8 cellular contexts compared by ENCODE assay signal in genomic region chr6:89413006-89413400, GRCh38. TPM values are rescaled to one million over a fixed set of nuclear protein-coding genes. Genes with fewer than 3 reads are reported as not detected.
A peak's percentile ranks its signal among the peaks of the same experiment; 100 is the strongest.
DNase-seq lines count a peak whose midpoint lies in the region; ATAC-seq, FAIRE-seq and TF ChIP-seq lines count a peak whose summit lies in the region.

No MANE protein-coding gene starts in this region.

- no peak overlapping the region for H3K4me2 ChIP-seq in GM23248 (ENCODE audit: unreplicated experiment)

- intact Hi-C loops in aorta (cut with DNase I) = no loop called here

- H3K79me2 ChIP-seq in GM23248 (ENCODE audit: insufficient read depth) = no peaks in the 10 kb centered on the region

- peak overlapping the region; percentile 47 for H3K4me3 ChIP-seq in mucosa of stomach (ENCODE audit: low read length)
- H3K4me3 ChIP-seq in aorta (ENCODE audit: low read length in 2 of 2) = no peak overlapping the region
- H3K4me3 ChIP-seq in GM23248 = no peak overlapping the region

- H3K9ac ChIP-seq in mucosa of stomach (ENCODE audit: low read length) = peak overlapping the region; percentile 42
- H3K9ac ChIP-seq in GM23248 = no peak overlapping the region

- H3K36me3 ChIP-seq in mucosa of stomach (ENCODE audit: control insufficient read depth, insufficient read depth, low read length) = no peaks in the 10 kb centered on the region
- H3K36me3 ChIP-seq in aorta (ENCODE audit: control insufficient read depth in 1 of 2, insufficient read depth in 2 of 2, low read length in 1 of 2) = no peaks in the 10 kb centered on the region
- H3K36me3 ChIP-seq in GM23248 (ENCODE audit: low read depth) = no peaks in the 10 kb centered on the region

- peaks cover 47% of the 10 kb centered on the region for H3K27me3 ChIP-seq in mucosa of stomach (ENCODE audit: control insufficient read depth, insufficient read depth, low read length)
- peaks cover 0 to 3% of the 10 kb centered on the region in 2 donors for H3K27me3 ChIP-seq in aorta (ENCODE audit: control insufficient read depth in 1 of 2, insufficient read depth in 2 of 2, low read length in 1 of 2)
- peaks cover 84% of the 10 kb centered on the region for H3K27me3 ChIP-seq in GM23248 (replicated peaks; ENCODE audit: insufficient read depth)

- H3K27ac ChIP-seq in aorta (ENCODE audit: low read depth in 1 of 2, low read length in 2 of 2) (no peak overlapping the region), GM23248 (no peak overlapping the region)

- no peak for FAIRE-seq in HTR-8/SVneo (lab: Jason Lieb, UNC)

- H3K36me3 Mint-ChIP-seq in stimulated activated naive CD8-positive, alpha-beta T cell treated with anti-CD3 and anti-CD28 coated beads, Interleukin-15, Interleukin-2, amounts not matched to agents 100 ng/mL and 50 ng/mL, for 24 hours (ENCODE audit: low read depth) = no peaks in the 10 kb centered on the region
- no peaks in the 10 kb centered on the region for H3K36me3 Mint-ChIP-seq in brain

- H3K9me3 ChIP-seq in mucosa of stomach (ENCODE audit: control insufficient read depth, low read length) (no peaks in the 10 kb centered on the region), aorta (ENCODE audit: control insufficient read depth, low read length) (no peaks in the 10 kb centered on the region), GM23248 (ENCODE audit: low read depth) (no peaks in the 10 kb centered on the region)

- no peak for ATAC-seq in stimulated activated naive CD8-positive, alpha-beta T cell treated with anti-CD3 and anti-CD28 coated beads, Interleukin-15, Interleukin-2, amounts not matched to agents 100 U/mL and 50 U/mL, for 24 hours
- no peak for ATAC-seq in aorta (ENCODE audit: low FRiP score)

- in situ Hi-C loops in GM23248 (cut with MboI) = no loop called here

- peak overlapping the region; percentile 84 for H3K4me3 Mint-ChIP-seq in stimulated activated naive CD8-positive, alpha-beta T cell treated with anti-CD3 and anti-CD28 coated beads, Interleukin-15, Interleukin-2, amounts not matched to agents 100 ng/mL and 50 ng/mL, for 24 hours
- peak overlapping the region; percentile 96 to 98 (median 96) for H3K4me3 Mint-ChIP-seq in brain

- peaks cover 14% of the 10 kb centered on the region for H3K4me1 ChIP-seq in mucosa of stomach (ENCODE audit: control insufficient read depth, insufficient read depth, low read length)
- no peaks in the 10 kb centered on the region for H3K4me1 ChIP-seq in aorta (ENCODE audit: control insufficient read depth in 1 of 2, insufficient read depth in 2 of 2, low read length in 2 of 2)
- no peaks in the 10 kb centered on the region for H3K4me1 ChIP-seq in GM23248 (ENCODE audit: insufficient read depth)

- WGBS in aorta, 2 donors = 25 to 28% methylated on average over 9 of the region's 9 CpGs
- WGBS in GM23248 (ENCODE audit: low coverage in 1 of 2, low lambda C conversion rate in 2 of 2, missing lambda C conversion rate in 2 of 2), 2 experiments = 17 to 18% methylated on average over 9 of the region's 9 CpGs

- H3K9me2 ChIP-seq in GM23248 (ENCODE audit: insufficient read depth) = no peaks in the 10 kb centered on the region

- H3K27me3 Mint-ChIP-seq in stimulated activated naive CD8-positive, alpha-beta T cell treated with anti-CD3 and anti-CD28 coated beads, Interleukin-15, Interleukin-2, amounts not matched to agents 100 ng/mL and 50 ng/mL, for 24 hours = peaks cover 28% of the 10 kb centered on the region
- peaks cover 9% of the 10 kb centered on the region for H3K27me3 Mint-ChIP-seq in brain

- DNase-seq in stimulated activated naive CD8-positive, alpha-beta T cell treated with anti-CD3 and anti-CD28 coated beads, Interleukin-15, Interleukin-2, amounts not matched to agents 100 U/mL and 50 U/mL, for 24 hours = no peak
- DNase-seq in HTR-8/SVneo (ENCODE audit: insufficient read length, low spot score) (no peak), SK-N-DZ (ENCODE audit: low spot score) (no peak), aorta (no peak), GM23248 (no peak)

- no peaks in the 10 kb centered on the region for H3F3A ChIP-seq in GM23248 (ENCODE audit: insufficient read depth)

- peaks cover 22% of the 10 kb centered on the region for H3K4me1 Mint-ChIP-seq in stimulated activated naive CD8-positive, alpha-beta T cell treated with anti-CD3 and anti-CD28 coated beads, Interleukin-15, Interleukin-2, amounts not matched to agents 100 ng/mL and 50 ng/mL, for 24 hours (ENCODE audit: low read depth)
- H3K4me1 Mint-ChIP-seq in brain = peaks cover 77% of the 10 kb centered on the region

- H2AFZ ChIP-seq in GM23248 = no peak overlapping the region

- no peaks in the 10 kb centered on the region for H4K20me1 ChIP-seq in GM23248 (ENCODE audit: insufficient read depth)

- no peaks in the 10 kb centered on the region for H3K9me3 Mint-ChIP-seq in stimulated activated naive CD8-positive, alpha-beta T cell treated with anti-CD3 and anti-CD28 coated beads, Interleukin-15, Interleukin-2, amounts not matched to agents 100 ng/mL and 50 ng/mL, for 24 hours
- peaks cover 0 to 1% (median 0%) of the 10 kb centered on the region in 5 experiments for H3K9me3 Mint-ChIP-seq in brain

- no peak for TF ChIP-seq CTCF in brain (conservative IDR thresholded peaks at IDR 0.05)

- H3K27ac Mint-ChIP-seq in stimulated activated naive CD8-positive, alpha-beta T cell treated with anti-CD3 and anti-CD28 coated beads, Interleukin-15, Interleukin-2, amounts not matched to agents 100 ng/mL and 50 ng/mL, for 24 hours = peak overlapping the region; percentile 81
- peak overlapping the region; percentile 98 to 99 (median 98) for H3K27ac Mint-ChIP-seq in brain

RNA-seq across cellular contexts. Expression of gene RRAGD, which starts 0.9 kb away (rescaled TPM):
- 38.8 TPM for polyA plus RNA-seq in brain (ENCODE audit: insufficient read depth, low read depth, low replicate concordance)
- 10.1 and 10.3 TPM in 2 replicates for polyA plus RNA-seq in SK-N-DZ (2014; cell fraction: cytosol; rRNA removed)
- polyA plus RNA-seq in SK-N-DZ (2014; cell fraction: nucleus; rRNA removed) = 6.4 and 10.4 TPM in 2 replicates
- 10 to 100 TPM; 16.2 to 17.8 TPM for total RNA-seq in aorta
- 1 to 10 TPM; 3.2 to 9.4 TPM for polyA plus RNA-seq in aorta
- total RNA-seq in GM23248 (2014; rRNA removed; shearing (Covaris generic)) = not detected in 2 replicates
- polyA plus RNA-seq in GM23248 (2016; fragmentation: Nextera tagmentation; extraction: Ambion mirVana) = not detected in 2 replicates

RNA-seq across cellular contexts. Expression of gene ANKRD6, which starts 19.9 kb away (rescaled TPM):
- polyA plus RNA-seq in brain (ENCODE audit: insufficient read depth, low read depth, low replicate concordance) (33.9 TPM), aorta (10 to 100 TPM; 21.4 to 26.8 TPM), GM23248 (2016; fragmentation: Nextera tagmentation; extraction: Ambion mirVana) (0.54 and 0.58 TPM in 2 replicates)
- 2.1 and 2.3 TPM in 2 replicates for polyA plus RNA-seq in SK-N-DZ (2014; cell fraction: cytosol; rRNA removed)
- polyA plus RNA-seq in SK-N-DZ (2014; cell fraction: nucleus; rRNA removed) = 3.3 and 5.8 TPM in 2 replicates
- 10 to 100 TPM; 38.3 to 45.9 TPM for total RNA-seq in aorta
- 1.0 and 12.4 TPM in 2 replicates for total RNA-seq in GM23248 (2014; rRNA removed; shearing (Covaris generic))

Comparison
In these comparisons a context has a peak if more than half of its experiments do, and no peak if none do; other contexts are left out.
1. RNA of gene ANKRD6, which starts 19.9 kb away (polyA plus RNA-seq): 33.9 TPM in brain (single experiment) and 21.4 to 26.8 TPM in aorta; 0.54 to 0.58 TPM in GM23248; every median in the first group is over 10 times any median in the second.